ENCODE assay signal across 1 cellular context in the genomic region with DNA sequence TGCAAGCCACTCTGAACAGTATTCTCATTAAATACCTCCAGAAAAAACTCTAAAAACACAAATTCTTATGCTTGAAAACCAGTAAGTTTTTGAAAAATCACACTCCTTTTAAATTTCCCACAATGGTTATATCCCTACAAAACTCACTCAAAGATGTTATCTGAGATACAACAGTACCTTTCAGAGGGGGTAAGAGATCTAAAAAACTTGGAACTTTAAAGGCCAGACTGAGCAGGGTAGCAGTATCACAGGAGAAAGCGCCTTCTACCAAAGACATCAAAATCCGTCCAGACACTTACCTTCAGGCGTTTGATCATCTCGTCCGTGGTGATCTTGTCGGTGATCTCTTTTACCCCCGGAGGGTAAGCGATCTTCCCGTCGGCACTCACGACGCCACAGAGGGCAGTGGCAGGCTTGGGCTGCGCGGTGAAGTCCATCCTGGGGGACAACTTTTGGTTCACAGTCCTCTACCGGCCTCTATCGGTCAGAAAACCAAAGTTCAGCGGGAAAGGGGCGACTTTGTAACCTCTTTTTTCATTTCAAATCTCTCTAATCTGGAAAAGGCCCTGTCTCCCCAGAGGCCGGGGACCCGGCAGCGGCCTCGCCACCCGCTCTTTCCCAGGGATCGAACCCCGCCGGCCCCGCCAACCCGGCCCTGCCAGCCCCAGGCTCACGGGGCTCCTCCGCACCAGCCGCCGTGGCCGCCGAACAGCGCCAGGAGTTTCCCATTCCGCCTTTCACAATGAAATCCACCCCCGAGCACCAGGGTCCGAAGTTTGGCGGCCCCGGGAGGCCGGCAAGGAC.
A peak's percentile ranks its signal among the peaks of the same experiment; 100 is the strongest.
TF ChIP-seq lines count a peak whose summit lies in the region.

No MANE protein-coding gene starts in this region.

TF ChIP-seq in HepG2, 621 proteins besides CTCF, POLR2A, EP300 and RAD21 (continued from another document and continues in another):
- no peak for TF ChIP-seq PCBP2 (optimal IDR thresholded peaks at IDR 0.05; ENCODE audit: low read depth, low read length, poor library complexity, severe bottlenecking)
- TF ChIP-seq, protein P1, sequence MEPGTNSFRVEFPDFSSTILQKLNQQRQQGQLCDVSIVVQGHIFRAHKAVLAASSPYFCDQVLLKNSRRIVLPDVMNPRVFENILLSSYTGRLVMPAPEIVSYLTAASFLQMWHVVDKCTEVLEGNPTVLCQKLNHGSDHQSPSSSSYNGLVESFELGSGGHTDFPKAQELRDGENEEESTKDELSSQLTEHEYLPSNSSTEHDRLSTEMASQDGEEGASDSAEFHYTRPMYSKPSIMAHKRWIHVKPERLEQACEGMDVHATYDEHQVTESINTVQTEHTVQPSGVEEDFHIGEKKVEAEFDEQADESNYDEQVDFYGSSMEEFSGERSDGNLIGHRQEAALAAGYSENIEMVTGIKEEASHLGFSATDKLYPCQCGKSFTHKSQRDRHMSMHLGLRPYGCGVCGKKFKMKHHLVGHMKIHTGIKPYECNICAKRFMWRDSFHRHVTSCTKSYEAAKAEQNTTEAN (CRISPR knock-in tag; conservative IDR thresholded peaks at IDR 0.05): no peak; the same call in 1 of the 2 replicates
- TF ChIP-seq, protein P2, sequence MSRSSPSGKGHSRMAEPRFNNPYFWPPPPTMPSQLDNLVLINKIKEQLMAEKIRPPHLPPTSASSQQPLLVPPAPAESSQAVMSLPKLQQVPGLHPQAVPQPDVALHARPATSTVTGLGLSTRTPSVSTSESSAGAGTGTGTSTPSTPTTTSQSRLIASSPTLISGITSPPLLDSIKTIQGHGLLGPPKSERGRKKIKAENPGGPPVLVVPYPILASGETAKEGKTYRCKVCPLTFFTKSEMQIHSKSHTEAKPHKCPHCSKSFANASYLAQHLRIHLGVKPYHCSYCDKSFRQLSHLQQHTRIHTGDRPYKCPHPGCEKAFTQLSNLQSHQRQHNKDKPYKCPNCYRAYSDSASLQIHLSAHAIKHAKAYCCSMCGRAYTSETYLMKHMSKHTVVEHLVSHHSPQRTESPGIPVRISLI (CRISPR knock-in tag; IDR thresholded peaks at IDR 0.05; ENCODE audit: borderline replicate concordance): no peak
- TF ChIP-seq RFXANK (CRISPR knock-in tag; IDR thresholded peaks at IDR 0.05): no peak
- TF ChIP-seq, protein P3, sequence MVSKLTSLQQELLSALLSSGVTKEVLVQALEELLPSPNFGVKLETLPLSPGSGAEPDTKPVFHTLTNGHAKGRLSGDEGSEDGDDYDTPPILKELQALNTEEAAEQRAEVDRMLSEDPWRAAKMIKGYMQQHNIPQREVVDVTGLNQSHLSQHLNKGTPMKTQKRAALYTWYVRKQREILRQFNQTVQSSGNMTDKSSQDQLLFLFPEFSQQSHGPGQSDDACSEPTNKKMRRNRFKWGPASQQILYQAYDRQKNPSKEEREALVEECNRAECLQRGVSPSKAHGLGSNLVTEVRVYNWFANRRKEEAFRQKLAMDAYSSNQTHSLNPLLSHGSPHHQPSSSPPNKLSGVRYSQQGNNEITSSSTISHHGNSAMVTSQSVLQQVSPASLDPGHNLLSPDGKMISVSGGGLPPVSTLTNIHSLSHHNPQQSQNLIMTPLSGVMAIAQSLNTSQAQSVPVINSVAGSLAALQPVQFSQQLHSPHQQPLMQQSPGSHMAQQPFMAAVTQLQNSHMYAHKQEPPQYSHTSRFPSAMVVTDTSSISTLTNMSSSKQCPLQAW (CRISPR knock-in tag; IDR thresholded peaks at IDR 0.05): peak; percentile 46; the same call in 1 of the 2 replicates
- TF ChIP-seq ZBTB8A (CRISPR knock-in tag; IDR thresholded peaks at IDR 0.05; ENCODE audit: borderline replicate concordance, low read depth): no peak; the same call in 1 of the 2 replicates
- TF ChIP-seq ZNF232 (CRISPR knock-in tag; IDR thresholded peaks at IDR 0.05; ENCODE audit: borderline replicate concordance): no peak; the same call in 1 of the 2 replicates
- no peak for TF ChIP-seq ZSCAN22 (CRISPR knock-in tag; IDR thresholded peaks at IDR 0.05)
- no peak for TF ChIP-seq NFAT5 (CRISPR knock-in tag; IDR thresholded peaks at IDR 0.05)
- TF ChIP-seq BORCS8-MEF2B (CRISPR knock-in tag; IDR thresholded peaks at IDR 0.05): peak; percentile 45; the same call in 1 of the 2 replicates
- TF ChIP-seq ZC3H4 (CRISPR knock-in tag; IDR thresholded peaks at IDR 0.05; ENCODE audit: borderline replicate concordance): no peak
- no peak for TF ChIP-seq XBP1 (CRISPR knock-in tag; IDR thresholded peaks at IDR 0.05)
- TF ChIP-seq PLRG1 (conservative IDR thresholded peaks at IDR 0.05): no peak
- TF ChIP-seq HOXA5 (CRISPR knock-in tag; IDR thresholded peaks at IDR 0.05): peak; percentile 33
- no peak for TF ChIP-seq KLF9 (CRISPR knock-in tag; IDR thresholded peaks at IDR 0.05; ENCODE audit: low read depth)
- TF ChIP-seq, protein P4, sequence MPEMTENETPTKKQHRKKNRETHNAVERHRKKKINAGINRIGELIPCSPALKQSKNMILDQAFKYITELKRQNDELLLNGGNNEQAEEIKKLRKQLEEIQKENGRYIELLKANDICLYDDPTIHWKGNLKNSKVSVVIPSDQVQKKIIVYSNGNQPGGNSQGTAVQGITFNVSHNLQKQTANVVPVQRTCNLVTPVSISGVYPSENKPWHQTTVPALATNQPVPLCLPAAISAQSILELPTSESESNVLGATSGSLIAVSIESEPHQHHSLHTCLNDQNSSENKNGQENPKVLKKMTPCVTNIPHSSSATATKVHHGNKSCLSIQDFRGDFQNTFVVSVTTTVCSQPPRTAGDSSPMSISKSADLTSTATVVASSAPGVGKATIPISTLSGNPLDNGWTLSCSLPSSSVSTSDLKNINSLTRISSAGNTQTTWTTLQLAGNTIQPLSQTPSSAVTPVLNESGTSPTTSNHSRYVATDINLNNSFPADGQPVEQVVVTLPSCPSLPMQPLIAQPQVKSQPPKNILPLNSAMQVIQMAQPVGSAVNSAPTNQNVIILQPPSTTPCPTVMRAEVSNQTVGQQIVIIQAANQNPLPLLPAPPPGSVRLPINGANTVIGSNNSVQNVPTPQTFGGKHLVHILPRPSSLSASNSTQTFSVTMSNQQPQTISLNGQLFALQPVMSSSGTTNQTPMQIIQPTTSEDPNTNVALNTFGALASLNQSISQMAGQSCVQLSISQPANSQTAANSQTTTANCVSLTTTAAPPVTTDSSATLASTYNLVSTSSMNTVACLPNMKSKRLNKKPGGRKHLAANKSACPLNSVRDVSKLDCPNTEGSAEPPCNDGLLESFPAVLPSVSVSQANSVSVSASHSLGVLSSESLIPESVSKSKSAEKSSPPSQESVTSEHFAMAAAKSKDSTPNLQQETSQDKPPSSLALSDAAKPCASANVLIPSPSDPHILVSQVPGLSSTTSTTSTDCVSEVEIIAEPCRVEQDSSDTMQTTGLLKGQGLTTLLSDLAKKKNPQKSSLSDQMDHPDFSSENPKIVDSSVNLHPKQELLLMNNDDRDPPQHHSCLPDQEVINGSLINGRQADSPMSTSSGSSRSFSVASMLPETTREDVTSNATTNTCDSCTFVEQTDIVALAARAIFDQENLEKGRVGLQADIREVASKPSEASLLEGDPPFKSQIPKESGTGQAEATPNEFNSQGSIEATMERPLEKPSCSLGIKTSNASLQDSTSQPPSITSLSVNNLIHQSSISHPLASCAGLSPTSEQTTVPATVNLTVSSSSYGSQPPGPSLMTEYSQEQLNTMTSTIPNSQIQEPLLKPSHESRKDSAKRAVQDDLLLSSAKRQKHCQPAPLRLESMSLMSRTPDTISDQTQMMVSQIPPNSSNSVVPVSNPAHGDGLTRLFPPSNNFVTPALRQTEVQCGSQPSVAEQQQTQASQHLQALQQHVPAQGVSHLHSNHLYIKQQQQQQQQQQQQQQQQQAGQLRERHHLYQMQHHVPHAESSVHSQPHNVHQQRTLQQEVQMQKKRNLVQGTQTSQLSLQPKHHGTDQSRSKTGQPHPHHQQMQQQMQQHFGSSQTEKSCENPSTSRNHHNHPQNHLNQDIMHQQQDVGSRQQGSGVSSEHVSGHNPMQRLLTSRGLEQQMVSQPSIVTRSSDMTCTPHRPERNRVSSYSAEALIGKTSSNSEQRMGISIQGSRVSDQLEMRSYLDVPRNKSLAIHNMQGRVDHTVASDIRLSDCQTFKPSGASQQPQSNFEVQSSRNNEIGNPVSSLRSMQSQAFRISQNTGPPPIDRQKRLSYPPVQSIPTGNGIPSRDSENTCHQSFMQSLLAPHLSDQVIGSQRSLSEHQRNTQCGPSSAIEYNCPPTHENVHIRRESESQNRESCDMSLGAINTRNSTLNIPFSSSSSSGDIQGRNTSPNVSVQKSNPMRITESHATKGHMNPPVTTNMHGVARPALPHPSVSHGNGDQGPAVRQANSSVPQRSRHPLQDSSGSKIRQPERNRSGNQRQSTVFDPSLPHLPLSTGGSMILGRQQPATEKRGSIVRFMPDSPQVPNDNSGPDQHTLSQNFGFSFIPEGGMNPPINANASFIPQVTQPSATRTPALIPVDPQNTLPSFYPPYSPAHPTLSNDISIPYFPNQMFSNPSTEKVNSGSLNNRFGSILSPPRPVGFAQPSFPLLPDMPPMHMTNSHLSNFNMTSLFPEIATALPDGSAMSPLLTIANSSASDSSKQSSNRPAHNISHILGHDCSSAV (CRISPR knock-in tag; IDR thresholded peaks at IDR 0.05; ENCODE audit: borderline replicate concordance): no peak
- no peak for TF ChIP-seq KDM1A (CRISPR knock-in tag; IDR thresholded peaks at IDR 0.05)
- no peak for TF ChIP-seq EED (CRISPR knock-in tag; IDR thresholded peaks at IDR 0.05)
- TF ChIP-seq ZFP82 (CRISPR knock-in tag; IDR thresholded peaks at IDR 0.05; ENCODE audit: borderline replicate concordance): no peak; the same call in 1 of the 2 replicates
- TF ChIP-seq CBFB (CRISPR knock-in tag; IDR thresholded peaks at IDR 0.05): 0 out of 2 replicates have a peak, but pooled peaks have one; percentile 23
- peak; percentile 84 for TF ChIP-seq ZNF605 (CRISPR knock-in tag; IDR thresholded peaks at IDR 0.05)
- no peak for TF ChIP-seq IKZF1 (IDR thresholded peaks at IDR 0.05)
- peak; percentile 69 for TF ChIP-seq XRCC5 (optimal IDR thresholded peaks at IDR 0.05; ENCODE audit: low read length)
- TF ChIP-seq, protein P5, sequence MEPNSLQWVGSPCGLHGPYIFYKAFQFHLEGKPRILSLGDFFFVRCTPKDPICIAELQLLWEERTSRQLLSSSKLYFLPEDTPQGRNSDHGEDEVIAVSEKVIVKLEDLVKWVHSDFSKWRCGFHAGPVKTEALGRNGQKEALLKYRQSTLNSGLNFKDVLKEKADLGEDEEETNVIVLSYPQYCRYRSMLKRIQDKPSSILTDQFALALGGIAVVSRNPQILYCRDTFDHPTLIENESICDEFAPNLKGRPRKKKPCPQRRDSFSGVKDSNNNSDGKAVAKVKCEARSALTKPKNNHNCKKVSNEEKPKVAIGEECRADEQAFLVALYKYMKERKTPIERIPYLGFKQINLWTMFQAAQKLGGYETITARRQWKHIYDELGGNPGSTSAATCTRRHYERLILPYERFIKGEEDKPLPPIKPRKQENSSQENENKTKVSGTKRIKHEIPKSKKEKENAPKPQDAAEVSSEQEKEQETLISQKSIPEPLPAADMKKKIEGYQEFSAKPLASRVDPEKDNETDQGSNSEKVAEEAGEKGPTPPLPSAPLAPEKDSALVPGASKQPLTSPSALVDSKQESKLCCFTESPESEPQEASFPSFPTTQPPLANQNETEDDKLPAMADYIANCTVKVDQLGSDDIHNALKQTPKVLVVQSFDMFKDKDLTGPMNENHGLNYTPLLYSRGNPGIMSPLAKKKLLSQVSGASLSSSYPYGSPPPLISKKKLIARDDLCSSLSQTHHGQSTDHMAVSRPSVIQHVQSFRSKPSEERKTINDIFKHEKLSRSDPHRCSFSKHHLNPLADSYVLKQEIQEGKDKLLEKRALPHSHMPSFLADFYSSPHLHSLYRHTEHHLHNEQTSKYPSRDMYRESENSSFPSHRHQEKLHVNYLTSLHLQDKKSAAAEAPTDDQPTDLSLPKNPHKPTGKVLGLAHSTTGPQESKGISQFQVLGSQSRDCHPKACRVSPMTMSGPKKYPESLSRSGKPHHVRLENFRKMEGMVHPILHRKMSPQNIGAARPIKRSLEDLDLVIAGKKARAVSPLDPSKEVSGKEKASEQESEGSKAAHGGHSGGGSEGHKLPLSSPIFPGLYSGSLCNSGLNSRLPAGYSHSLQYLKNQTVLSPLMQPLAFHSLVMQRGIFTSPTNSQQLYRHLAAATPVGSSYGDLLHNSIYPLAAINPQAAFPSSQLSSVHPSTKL (CRISPR knock-in tag; IDR thresholded peaks at IDR 0.05): 0 out of 2 replicates have a peak, but pooled peaks have one; percentile 14
- peak; percentile 34; the same call in 1 of the 2 replicates for TF ChIP-seq KLF6 (CRISPR knock-in tag; IDR thresholded peaks at IDR 0.05)
- no peak for TF ChIP-seq ZNF570 (CRISPR knock-in tag; IDR thresholded peaks at IDR 0.05; ENCODE audit: borderline replicate concordance)
- no peak for TF ChIP-seq PPARG (CRISPR knock-in tag; conservative IDR thresholded peaks at IDR 0.05)
- TF ChIP-seq POGZ (CRISPR knock-in tag; IDR thresholded peaks at IDR 0.05): 0 out of 2 replicates have a peak, but pooled peaks have one; percentile 13
- no peak for TF ChIP-seq FOXJ3 (CRISPR knock-in tag; IDR thresholded peaks at IDR 0.05; ENCODE audit: borderline replicate concordance)
- 0 out of 2 replicates have a peak, but pooled peaks have one; percentile 16 for TF ChIP-seq ZNF331 (CRISPR knock-in tag; IDR thresholded peaks at IDR 0.05)
- TF ChIP-seq MEIS2 (CRISPR knock-in tag; IDR thresholded peaks at IDR 0.05): peak; percentile 25; the same call in 1 of the 2 replicates
- no peak for TF ChIP-seq JARID2 (CRISPR knock-in tag; IDR thresholded peaks at IDR 0.05; ENCODE audit: insufficient replicate concordance)
